Comparison of ENCODE assay signal across 1 cellular context in genomic region chr16:31458835-31459721, GRCh38.
TF ChIP-seq lines count a peak whose summit lies in the region.

ARMC5 (plus strand) TSS chr16:31459501; CDS start chr16:31459525, 24 bp downstream.

TF ChIP-seq in K562, 482 proteins besides CTCF, POLR2A, EP300 and RAD21 (continued from another document and continues in another):
- TF ChIP-seq, protein P1, sequence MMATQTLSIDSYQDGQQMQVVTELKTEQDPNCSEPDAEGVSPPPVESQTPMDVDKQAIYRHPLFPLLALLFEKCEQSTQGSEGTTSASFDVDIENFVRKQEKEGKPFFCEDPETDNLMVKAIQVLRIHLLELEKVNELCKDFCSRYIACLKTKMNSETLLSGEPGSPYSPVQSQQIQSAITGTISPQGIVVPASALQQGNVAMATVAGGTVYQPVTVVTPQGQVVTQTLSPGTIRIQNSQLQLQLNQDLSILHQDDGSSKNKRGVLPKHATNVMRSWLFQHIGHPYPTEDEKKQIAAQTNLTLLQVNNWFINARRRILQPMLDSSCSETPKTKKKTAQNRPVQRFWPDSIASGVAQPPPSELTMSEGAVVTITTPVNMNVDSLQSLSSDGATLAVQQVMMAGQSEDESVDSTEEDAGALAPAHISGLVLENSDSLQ (IDR thresholded peaks at IDR 0.05): peak; percentile 25; the same call in 1 of the 2 replicates
- TF ChIP-seq, protein P2, sequence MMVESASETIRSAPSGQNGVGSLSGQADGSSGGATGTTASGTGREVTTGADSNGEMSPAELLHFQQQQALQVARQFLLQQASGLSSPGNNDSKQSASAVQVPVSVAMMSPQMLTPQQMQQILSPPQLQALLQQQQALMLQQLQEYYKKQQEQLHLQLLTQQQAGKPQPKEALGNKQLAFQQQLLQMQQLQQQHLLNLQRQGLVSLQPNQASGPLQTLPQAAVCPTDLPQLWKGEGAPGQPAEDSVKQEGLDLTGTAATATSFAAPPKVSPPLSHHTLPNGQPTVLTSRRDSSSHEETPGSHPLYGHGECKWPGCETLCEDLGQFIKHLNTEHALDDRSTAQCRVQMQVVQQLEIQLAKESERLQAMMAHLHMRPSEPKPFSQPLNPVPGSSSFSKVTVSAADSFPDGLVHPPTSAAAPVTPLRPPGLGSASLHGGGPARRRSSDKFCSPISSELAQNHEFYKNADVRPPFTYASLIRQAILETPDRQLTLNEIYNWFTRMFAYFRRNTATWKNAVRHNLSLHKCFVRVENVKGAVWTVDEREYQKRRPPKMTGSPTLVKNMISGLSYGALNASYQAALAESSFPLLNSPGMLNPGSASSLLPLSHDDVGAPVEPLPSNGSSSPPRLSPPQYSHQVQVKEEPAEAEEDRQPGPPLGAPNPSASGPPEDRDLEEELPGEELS (CRISPR knock-in tag; IDR thresholded peaks at IDR 0.05; ENCODE audit: borderline replicate concordance): no peak
- 0 out of 2 replicates have a peak, but pooled peaks have one; percentile 47 for TF ChIP-seq RHOXF2B (CRISPR knock-in tag; conservative IDR thresholded peaks at IDR 0.05)
- peak; percentile 66; the same call in 1 of the 2 replicates for TF ChIP-seq GTF2F1 (IDR thresholded peaks at IDR 0.05; ENCODE audit: low read depth, low read length)
- TF ChIP-seq, protein P3, sequence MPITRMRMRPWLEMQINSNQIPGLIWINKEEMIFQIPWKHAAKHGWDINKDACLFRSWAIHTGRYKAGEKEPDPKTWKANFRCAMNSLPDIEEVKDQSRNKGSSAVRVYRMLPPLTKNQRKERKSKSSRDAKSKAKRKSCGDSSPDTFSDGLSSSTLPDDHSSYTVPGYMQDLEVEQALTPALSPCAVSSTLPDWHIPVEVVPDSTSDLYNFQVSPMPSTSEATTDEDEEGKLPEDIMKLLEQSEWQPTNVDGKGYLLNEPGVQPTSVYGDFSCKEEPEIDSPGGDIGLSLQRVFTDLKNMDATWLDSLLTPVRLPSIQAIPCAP (CRISPR knock-in tag; IDR thresholded peaks at IDR 0.05; ENCODE audit: borderline replicate concordance): no peak
- no peak for TF ChIP-seq DIDO1 (tag; IDR thresholded peaks at IDR 0.05; ENCODE audit: low read depth)
- peak; percentile 90 for TF ChIP-seq CEBPG (CRISPR knock-in tag; IDR thresholded peaks at IDR 0.05)
- peak in 1 of 2 experiments; percentile 54; a peak in 2 of 4 replicates for TF ChIP-seq CEBPG (tag; conservative IDR thresholded peaks at IDR 0.05 in 1 of 2, IDR thresholded peaks at IDR 0.05 in 1 of 2)
- TF ChIP-seq ZNF707 (CRISPR knock-in tag; conservative IDR thresholded peaks at IDR 0.05): no peak
- no peak for TF ChIP-seq ZNF778 (CRISPR knock-in tag; IDR thresholded peaks at IDR 0.05)
- TF ChIP-seq DACH1 (IDR thresholded peaks at IDR 0.05; ENCODE audit: partially characterized antibody): no peak
- TF ChIP-seq POLR2G (IDR thresholded peaks at IDR 0.05; ENCODE audit: low read depth, low read length): peak; percentile 87
- TF ChIP-seq NKRF (IDR thresholded peaks at IDR 0.05; ENCODE audit: borderline replicate concordance): peak; percentile 94; the same call in 1 of the 2 replicates
- TF ChIP-seq SMARCE1 (IDR thresholded peaks at IDR 0.05): no peak
- TF ChIP-seq, protein P4, sequence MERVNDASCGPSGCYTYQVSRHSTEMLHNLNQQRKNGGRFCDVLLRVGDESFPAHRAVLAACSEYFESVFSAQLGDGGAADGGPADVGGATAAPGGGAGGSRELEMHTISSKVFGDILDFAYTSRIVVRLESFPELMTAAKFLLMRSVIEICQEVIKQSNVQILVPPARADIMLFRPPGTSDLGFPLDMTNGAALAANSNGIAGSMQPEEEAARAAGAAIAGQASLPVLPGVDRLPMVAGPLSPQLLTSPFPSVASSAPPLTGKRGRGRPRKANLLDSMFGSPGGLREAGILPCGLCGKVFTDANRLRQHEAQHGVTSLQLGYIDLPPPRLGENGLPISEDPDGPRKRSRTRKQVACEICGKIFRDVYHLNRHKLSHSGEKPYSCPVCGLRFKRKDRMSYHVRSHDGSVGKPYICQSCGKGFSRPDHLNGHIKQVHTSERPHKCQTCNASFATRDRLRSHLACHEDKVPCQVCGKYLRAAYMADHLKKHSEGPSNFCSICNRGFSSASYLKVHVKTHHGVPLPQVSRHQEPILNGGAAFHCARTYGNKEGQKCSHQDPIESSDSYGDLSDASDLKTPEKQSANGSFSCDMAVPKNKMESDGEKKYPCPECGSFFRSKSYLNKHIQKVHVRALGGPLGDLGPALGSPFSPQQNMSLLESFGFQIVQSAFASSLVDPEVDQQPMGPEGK (CRISPR knock-in tag; IDR thresholded peaks at IDR 0.05; ENCODE audit: borderline replicate concordance): no peak
- TF ChIP-seq, protein P5, sequence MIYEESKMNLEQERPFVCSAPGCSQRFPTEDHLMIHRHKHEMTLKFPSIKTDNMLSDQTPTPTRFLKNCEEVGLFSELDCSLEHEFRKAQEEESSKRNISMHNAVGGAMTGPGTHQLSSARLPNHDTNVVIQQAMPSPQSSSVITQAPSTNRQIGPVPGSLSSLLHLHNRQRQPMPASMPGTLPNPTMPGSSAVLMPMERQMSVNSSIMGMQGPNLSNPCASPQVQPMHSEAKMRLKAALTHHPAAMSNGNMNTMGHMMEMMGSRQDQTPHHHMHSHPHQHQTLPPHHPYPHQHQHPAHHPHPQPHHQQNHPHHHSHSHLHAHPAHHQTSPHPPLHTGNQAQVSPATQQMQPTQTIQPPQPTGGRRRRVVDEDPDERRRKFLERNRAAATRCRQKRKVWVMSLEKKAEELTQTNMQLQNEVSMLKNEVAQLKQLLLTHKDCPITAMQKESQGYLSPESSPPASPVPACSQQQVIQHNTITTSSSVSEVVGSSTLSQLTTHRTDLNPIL (CRISPR knock-in tag; IDR thresholded peaks at IDR 0.05): no peak
- TF ChIP-seq, protein P6, sequence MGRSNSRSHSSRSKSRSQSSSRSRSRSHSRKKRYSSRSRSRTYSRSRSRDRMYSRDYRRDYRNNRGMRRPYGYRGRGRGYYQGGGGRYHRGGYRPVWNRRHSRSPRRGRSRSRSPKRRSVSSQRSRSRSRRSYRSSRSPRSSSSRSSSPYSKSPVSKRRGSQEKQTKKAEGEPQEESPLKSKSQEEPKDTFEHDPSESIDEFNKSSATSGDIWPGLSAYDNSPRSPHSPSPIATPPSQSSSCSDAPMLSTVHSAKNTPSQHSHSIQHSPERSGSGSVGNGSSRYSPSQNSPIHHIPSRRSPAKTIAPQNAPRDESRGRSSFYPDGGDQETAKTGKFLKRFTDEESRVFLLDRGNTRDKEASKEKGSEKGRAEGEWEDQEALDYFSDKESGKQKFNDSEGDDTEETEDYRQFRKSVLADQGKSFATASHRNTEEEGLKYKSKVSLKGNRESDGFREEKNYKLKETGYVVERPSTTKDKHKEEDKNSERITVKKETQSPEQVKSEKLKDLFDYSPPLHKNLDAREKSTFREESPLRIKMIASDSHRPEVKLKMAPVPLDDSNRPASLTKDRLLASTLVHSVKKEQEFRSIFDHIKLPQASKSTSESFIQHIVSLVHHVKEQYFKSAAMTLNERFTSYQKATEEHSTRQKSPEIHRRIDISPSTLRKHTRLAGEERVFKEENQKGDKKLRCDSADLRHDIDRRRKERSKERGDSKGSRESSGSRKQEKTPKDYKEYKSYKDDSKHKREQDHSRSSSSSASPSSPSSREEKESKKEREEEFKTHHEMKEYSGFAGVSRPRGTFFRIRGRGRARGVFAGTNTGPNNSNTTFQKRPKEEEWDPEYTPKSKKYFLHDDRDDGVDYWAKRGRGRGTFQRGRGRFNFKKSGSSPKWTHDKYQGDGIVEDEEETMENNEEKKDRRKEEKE (IDR thresholded peaks at IDR 0.05; ENCODE audit: borderline replicate concordance in 1 of 2, control insufficient read depth in 1 of 2, low read depth in 2 of 2, low read length in 1 of 2): no peak; a peak in 1 of 4 replicates
- TF ChIP-seq CSDE1 (IDR thresholded peaks at IDR 0.05): no peak
- peak; percentile 78 for TF ChIP-seq RB1 (IDR thresholded peaks at IDR 0.05; ENCODE audit: low read depth)
- TF ChIP-seq POLR2B (IDR thresholded peaks at IDR 0.05; ENCODE audit: low read depth, partially characterized antibody): peak; percentile 84
- no peak for TF ChIP-seq HDAC6 (IDR thresholded peaks at IDR 0.05; ENCODE audit: low read depth, low read length)
- TF ChIP-seq, protein P7, sequence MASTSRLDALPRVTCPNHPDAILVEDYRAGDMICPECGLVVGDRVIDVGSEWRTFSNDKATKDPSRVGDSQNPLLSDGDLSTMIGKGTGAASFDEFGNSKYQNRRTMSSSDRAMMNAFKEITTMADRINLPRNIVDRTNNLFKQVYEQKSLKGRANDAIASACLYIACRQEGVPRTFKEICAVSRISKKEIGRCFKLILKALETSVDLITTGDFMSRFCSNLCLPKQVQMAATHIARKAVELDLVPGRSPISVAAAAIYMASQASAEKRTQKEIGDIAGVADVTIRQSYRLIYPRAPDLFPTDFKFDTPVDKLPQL (IDR thresholded peaks at IDR 0.05; ENCODE audit: extremely low read depth, insufficient read length): no peak
- TF ChIP-seq, protein P8, sequence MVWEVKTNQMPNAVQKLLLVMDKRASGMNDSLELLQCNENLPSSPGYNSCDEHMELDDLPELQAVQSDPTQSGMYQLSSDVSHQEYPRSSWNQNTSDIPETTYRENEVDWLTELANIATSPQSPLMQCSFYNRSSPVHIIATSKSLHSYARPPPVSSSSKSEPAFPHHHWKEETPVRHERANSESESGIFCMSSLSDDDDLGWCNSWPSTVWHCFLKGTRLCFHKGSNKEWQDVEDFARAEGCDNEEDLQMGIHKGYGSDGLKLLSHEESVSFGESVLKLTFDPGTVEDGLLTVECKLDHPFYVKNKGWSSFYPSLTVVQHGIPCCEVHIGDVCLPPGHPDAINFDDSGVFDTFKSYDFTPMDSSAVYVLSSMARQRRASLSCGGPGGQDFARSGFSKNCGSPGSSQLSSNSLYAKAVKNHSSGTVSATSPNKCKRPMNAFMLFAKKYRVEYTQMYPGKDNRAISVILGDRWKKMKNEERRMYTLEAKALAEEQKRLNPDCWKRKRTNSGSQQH (CRISPR knock-in tag; IDR thresholded peaks at IDR 0.05): peak; percentile 86; the same call in 1 of the 2 replicates
- no peak for TF ChIP-seq TFAM (CRISPR knock-in tag; conservative IDR thresholded peaks at IDR 0.05)
- TF ChIP-seq PHB (CRISPR knock-in tag; IDR thresholded peaks at IDR 0.05): peak; percentile 52; the same call in 1 of the 2 replicates
- TF ChIP-seq, protein P9, sequence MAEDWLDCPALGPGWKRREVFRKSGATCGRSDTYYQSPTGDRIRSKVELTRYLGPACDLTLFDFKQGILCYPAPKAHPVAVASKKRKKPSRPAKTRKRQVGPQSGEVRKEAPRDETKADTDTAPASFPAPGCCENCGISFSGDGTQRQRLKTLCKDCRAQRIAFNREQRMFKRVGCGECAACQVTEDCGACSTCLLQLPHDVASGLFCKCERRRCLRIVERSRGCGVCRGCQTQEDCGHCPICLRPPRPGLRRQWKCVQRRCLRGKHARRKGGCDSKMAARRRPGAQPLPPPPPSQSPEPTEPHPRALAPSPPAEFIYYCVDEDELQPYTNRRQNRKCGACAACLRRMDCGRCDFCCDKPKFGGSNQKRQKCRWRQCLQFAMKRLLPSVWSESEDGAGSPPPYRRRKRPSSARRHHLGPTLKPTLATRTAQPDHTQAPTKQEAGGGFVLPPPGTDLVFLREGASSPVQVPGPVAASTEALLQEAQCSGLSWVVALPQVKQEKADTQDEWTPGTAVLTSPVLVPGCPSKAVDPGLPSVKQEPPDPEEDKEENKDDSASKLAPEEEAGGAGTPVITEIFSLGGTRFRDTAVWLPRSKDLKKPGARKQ (CRISPR knock-in tag; IDR thresholded peaks at IDR 0.05): no peak
- TF ChIP-seq MNT (conservative IDR thresholded peaks at IDR 0.05): peak; percentile 96 to 97
- TF ChIP-seq HNRNPL (IDR thresholded peaks at IDR 0.05; ENCODE audit: low read depth, low read length): no peak; the same call in 1 of the 2 replicates
- no peak for TF ChIP-seq FOXJ3 (CRISPR knock-in tag; IDR thresholded peaks at IDR 0.05)
- TF ChIP-seq SRSF3 (IDR thresholded peaks at IDR 0.05; ENCODE audit: insufficient read depth, low read length): no peak
- TF ChIP-seq CHD4 (IDR thresholded peaks at IDR 0.05; ENCODE audit: insufficient read depth, insufficient replicate concordance, low read depth, low read length, poor library complexity, severe bottlenecking): no peak
- TF ChIP-seq ATF7 (IDR thresholded peaks at IDR 0.05): peak; percentile 87
- TF ChIP-seq CAMTA2 (CRISPR knock-in tag; conservative IDR thresholded peaks at IDR 0.05): no peak; the same call in 1 of the 2 replicates
- TF ChIP-seq BRCA1 (IDR thresholded peaks at IDR 0.05): no peak
- no peak for TF ChIP-seq BRCA1 (CRISPR knock-in tag; IDR thresholded peaks at IDR 0.05)
- TF ChIP-seq HOMEZ (CRISPR knock-in tag; IDR thresholded peaks at IDR 0.05): 0 out of 2 replicates have a peak, but pooled peaks have one; percentile 40
